8 cellular contexts compared by ENCODE assay signal in the genomic region with DNA sequence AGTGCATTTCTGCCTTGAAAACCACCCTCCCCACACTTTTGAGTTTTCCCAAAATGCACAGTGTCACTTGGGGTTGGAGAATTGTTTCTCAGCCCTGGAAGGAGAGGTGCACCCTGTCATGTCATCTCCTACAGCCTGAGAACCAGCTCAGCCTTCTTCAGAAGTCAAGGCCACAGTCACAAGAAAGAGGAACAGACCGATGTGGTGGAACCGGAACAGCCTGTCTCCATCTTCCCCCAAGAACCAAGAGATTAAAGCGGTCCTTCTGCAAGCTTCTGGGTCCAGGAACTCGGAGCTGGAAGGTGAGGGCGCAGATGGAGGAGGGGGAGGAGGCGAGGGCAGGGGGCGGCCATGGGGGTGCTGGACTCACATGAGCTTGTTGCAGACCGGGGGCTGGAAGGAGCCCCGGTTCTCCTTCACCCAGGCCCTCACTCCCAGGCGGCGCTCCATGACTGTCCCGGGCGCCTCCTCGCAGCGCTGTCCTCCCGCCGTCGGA.
DNase-seq lines count a peak whose midpoint lies in the region; ATAC-seq and FAIRE-seq lines count a peak whose summit lies in the region.

No MANE protein-coding gene starts in this region.

- peaks cover 21% of the 10 kb centered on the region for H3K27me3 Mint-ChIP-seq in activated naive CD8-positive, alpha-beta T cell
- no peaks in the 10 kb centered on the region for H3K27me3 Mint-ChIP-seq in stimulated activated memory B cell treated with anti-CD40 and anti-IgM and Interleukin-4, amounts not matched to agents 10 μg/mL and 1 μg/mL and 100 μg/mL, for 72 hours

- no peak overlapping the region for H3K9ac ChIP-seq in iPS-15b (ENCODE audit: low read depth, low read length)

- peak overlapping the region; percentile 85 for H3K4me3 Mint-ChIP-seq in activated naive CD8-positive, alpha-beta T cell
- peak overlapping the region; percentile 85 for H3K4me3 Mint-ChIP-seq in stimulated activated memory B cell treated with anti-CD40 and anti-IgM and Interleukin-4, amounts not matched to agents 10 μg/mL and 1 μg/mL and 100 μg/mL, for 72 hours

- DNase-seq in GM18507 (ENCODE audit: extremely low spot score, insufficient read length, low read depth) = no peak
- no peak for DNase-seq in stimulated activated CD8-positive, alpha-beta memory T cell treated with anti-CD3 and anti-CD28 coated beads, Interleukin-4, amount 100 ng/mL, for 48 hours
- no peak for DNase-seq in NCI-H128 (lab: John Stamatoyannopoulos, UW; ENCODE audit: unreplicated experiment)
- no peak for DNase-seq in AG08396 (ENCODE audit: low spot score)

- peaks cover 24% of the 10 kb centered on the region for H3K4me1 Mint-ChIP-seq in activated naive CD8-positive, alpha-beta T cell (ENCODE audit: low read depth)
- peaks cover 71% of the 10 kb centered on the region for H3K4me1 Mint-ChIP-seq in stimulated activated memory B cell treated with anti-CD40 and anti-IgM and Interleukin-4, amounts not matched to agents 10 μg/mL and 1 μg/mL and 100 μg/mL, for 72 hours

- H3K36me3 ChIP-seq in iPS-15b (ENCODE audit: control insufficient read depth, insufficient read depth, low read length) = no peaks in the 10 kb centered on the region

- H3K36me3 Mint-ChIP-seq in activated naive CD8-positive, alpha-beta T cell = peaks cover 8% of the 10 kb centered on the region
- peaks cover 29% of the 10 kb centered on the region for H3K36me3 Mint-ChIP-seq in stimulated activated memory B cell treated with anti-CD40 and anti-IgM and Interleukin-4, amounts not matched to agents 10 μg/mL and 1 μg/mL and 100 μg/mL, for 72 hours

- peaks cover 6% of the 10 kb centered on the region for H3K4me1 ChIP-seq in iPS-15b (ENCODE audit: control insufficient read depth, insufficient read depth, low read length)

- H3K27ac Mint-ChIP-seq in activated naive CD8-positive, alpha-beta T cell = no peak overlapping the region
- H3K27ac Mint-ChIP-seq in stimulated activated memory B cell treated with anti-CD40 and anti-IgM and Interleukin-4, amounts not matched to agents 10 μg/mL and 1 μg/mL and 100 μg/mL, for 72 hours = peak overlapping the region; percentile 94

- H3K9me3 Mint-ChIP-seq in activated naive CD8-positive, alpha-beta T cell (ENCODE audit: low read depth) = no peaks in the 10 kb centered on the region
- H3K9me3 Mint-ChIP-seq in stimulated activated memory B cell treated with anti-CD40 and anti-IgM and Interleukin-4, amounts not matched to agents 10 μg/mL and 1 μg/mL and 100 μg/mL, for 72 hours = no peaks in the 10 kb centered on the region

- H3K9me3 ChIP-seq in iPS-15b (ENCODE audit: control insufficient read depth, insufficient read depth, low read length) = no peaks in the 10 kb centered on the region

- FAIRE-seq in GM18507 (lab: Jason Lieb, UNC) = peak; percentile 33

- peak; percentile 22 for ATAC-seq in HG03103 (IDR thresholded peaks at IDR 0.05; ENCODE audit: low read depth, unreplicated experiment)
- peak; percentile 69 for ATAC-seq in stimulated activated memory B cell treated with anti-CD40 and anti-IgM and Interleukin-4, amounts not matched to agents 10 μg/mL and 1 μg/mL and 100 μg/mL, for 72 hours

- H3K4me3 ChIP-seq in iPS-15b (ENCODE audit: low read depth, low read length) = peak overlapping the region; percentile 75

- H3K27me3 ChIP-seq in iPS-15b (ENCODE audit: control insufficient read depth, insufficient read depth, low read length) = peaks cover 14% of the 10 kb centered on the region
